In the genomic region with DNA sequence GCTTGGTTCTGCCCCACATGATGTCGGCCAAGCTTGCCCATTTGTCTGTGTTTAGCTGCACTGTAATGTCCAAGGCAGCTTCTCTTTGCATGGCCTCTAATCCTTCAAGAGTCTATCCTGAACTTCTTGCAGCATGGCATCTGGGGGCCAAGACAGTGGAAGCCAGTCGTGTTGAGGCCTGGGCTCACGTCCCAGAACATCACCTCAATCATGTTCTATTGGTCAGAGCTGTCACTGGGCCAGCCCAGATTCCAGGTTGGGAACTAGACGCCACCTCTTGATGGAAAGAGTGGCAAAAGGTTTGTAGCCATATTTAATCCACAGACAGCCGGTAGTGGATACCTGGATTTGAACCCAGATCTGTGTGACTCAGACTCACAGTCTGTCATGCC, we compare ENCODE assay signal across 21 cellular contexts. TPM values are rescaled to one million over a fixed set of nuclear protein-coding genes. Genes with fewer than 3 reads are reported as not detected.
A peak's percentile ranks its signal among the peaks of the same experiment; 100 is the strongest.
DNase-seq lines count a peak whose midpoint lies in the region; ATAC-seq and TF ChIP-seq lines count a peak whose summit lies in the region.
"Had no signal": no experiment of that assay in that cellular context is flagged by ENCODE, and none has a peak within 500 bp of the region (broad histone marks: within the 10 kb centered on the region; RNA-seq: fewer than 3 reads in every experiment).

No MANE protein-coding gene starts in this region.

- H4K91ac ChIP-seq in IMR-90 (ENCODE audit: insufficient read depth, low read depth, low read length), result no peak overlapping the region

- no peak for DNase-seq in activated CD4-positive, alpha-beta T cell treated with anti-CD3 and anti-CD28 coated beads for 36 hours
- no peak for DNase-seq in activated CD4-positive, alpha-beta T cell treated with anti-CD3 and anti-CD28 coated beads, Interleukin-2, amount 50 U/mL, for 1 hour
- DNase-seq in IMR-90, result no peak
- no peak for DNase-seq in chondrocyte (ENCODE audit: low spot score)
- peak; percentile 24 to 70 for DNase-seq in gastrocnemius medialis
- no peak for DNase-seq in colonic mucosa
- no peak for DNase-seq in MG63
- DNase-seq in NCI-H1105 treated with DMSO at 0.1 percent for 48 hours (lab: John Stamatoyannopoulos, UW), result no peak
- DNase-seq: activated effector memory CD4-positive, alpha-beta T cell treated with Interleukin-2 at 50 U/mL for 16 hours; anterior cingulate cortex; DMS153; effector memory CD8-positive, alpha-beta T cell; head of caudate nucleus; KBM-7; left ventricle myocardium inferior; mucosa of descending colon; NCI-H1930; right cardiac atrium; SJCRH30; stimulated activated naive CD4-positive, alpha-beta T cell treated with Interleukin-2 at 50 U/mL for 16 hours; transverse colon had no signal

- CTCF ChIA-PET in activated CD4-positive, alpha-beta T cell treated with anti-CD3 and anti-CD28 coated beads for 36 hours (lab: Charles Lee), result interaction anchor here (0.7 to 1.4 kb wide), 3 partner anchors 59 to 82 kb away, joined by 3 to 5 read pairs (median 4); no protein-coding TSS in a partner anchor
- CTCF ChIA-PET in IMR-90 (lab: Yijun Ruan, JAX), result no interaction called here

- H4K5ac ChIP-seq in IMR-90 (ENCODE audit: low read depth, low read length), result peak overlapping the region; percentile 28; the same call in 1 of the 2 replicates

- TF ChIP-seq CTCF in IMR-90 (conservative IDR thresholded peaks at IDR 0.05; ENCODE audit: low read depth, low read length), result no peak
- TF ChIP-seq CTCF in chondrocyte (IDR thresholded peaks at IDR 0.05), result no peak
- no peak for TF ChIP-seq CTCF in gastrocnemius medialis (IDR thresholded peaks at IDR 0.05 in 4 of 5, conservative IDR thresholded peaks at IDR 0.05 in 1 of 5)
- no peak for TF ChIP-seq CTCF in colonic mucosa (IDR thresholded peaks at IDR 0.05)

- ATAC-seq in activated CD4-positive, alpha-beta T cell treated with anti-CD3 and anti-CD28 coated beads for 36 hours, result no peak
- ATAC-seq in IMR-90 (ENCODE audit: low read depth) (no peak), gastrocnemius medialis (peak in 1 of 2 donors; percentile 13)
- ATAC-seq: effector memory CD8-positive, alpha-beta T cell; right cardiac atrium had no signal

- no peak overlapping the region for H3K4me3 ChIP-seq in IMR-90 (ENCODE audit: insufficient read depth, low read depth, low read length)
- no peak overlapping the region for H3K4me3 ChIP-seq in gastrocnemius medialis
- H3K4me3 ChIP-seq in colonic mucosa, result no peak overlapping the region
- H3K4me3 ChIP-seq in MG63, result no peak overlapping the region
- H3K4me3 ChIP-seq: left ventricle myocardium inferior, mucosa of descending colon, SJCRH30, transverse colon had no signal

- H3K36me3 ChIP-seq in IMR-90 (ENCODE audit: control insufficient read depth, insufficient read depth, low read length) (peaks cover 9% of the 10 kb centered on the region), gastrocnemius medialis (no peaks in the 10 kb centered on the region), colonic mucosa (no peaks in the 10 kb centered on the region), MG63 (peaks cover 41% of the 10 kb centered on the region)
- H3K36me3 ChIP-seq: left ventricle myocardium inferior, transverse colon had no signal

- peaks cover 22% of the 10 kb centered on the region for H4K20me1 ChIP-seq in IMR-90 (ENCODE audit: insufficient read depth, low read length)

- POLR2A ChIA-PET in activated CD4-positive, alpha-beta T cell treated with anti-CD3 and anti-CD28 coated beads for 36 hours (lab: Charles Lee), result interaction anchor here (1.1 kb wide), 2 partner anchors 8 to 19 kb away, joined by 3 to 5 read pairs; no protein-coding TSS in a partner anchor
- POLR2A ChIA-PET in IMR-90 (lab: Charles Lee; ENCODE audit: unreplicated experiment), result no interaction called here

- H3K36me3 Mint-ChIP-seq in activated CD4-positive, alpha-beta T cell treated with anti-CD3 and anti-CD28 coated beads for 36 hours (ENCODE audit: low read depth), result peaks cover 27% of the 10 kb centered on the region
- H3K36me3 Mint-ChIP-seq in chondrocyte (ENCODE audit: low read depth), result peaks cover 2% of the 10 kb centered on the region

- H3K79me1 ChIP-seq in IMR-90 (ENCODE audit: low read depth in 1 of 2, low read length in 2 of 2), result peaks cover 43 to 84% of the 10 kb centered on the region in 2 experiments

- H3K14ac ChIP-seq in IMR-90 (replicated peaks; ENCODE audit: low read depth, low read length), result peak overlapping the region; percentile 67

- H3K56ac ChIP-seq in IMR-90 (ENCODE audit: extremely low read depth, insufficient read depth, low read length), result no peak overlapping the region

- in situ Hi-C loops in IMR-90 (cut with MboI; ENCODE audit: low sequenced_read_pairs), result no loop called here
- in situ Hi-C loops in gastrocnemius medialis (cut with MboI; ENCODE audit: low sequenced_read_pairs in 4 of 4), result no loop called here

- H4K8ac ChIP-seq in IMR-90 (ENCODE audit: low read depth in 2 of 2, low read length in 2 of 2), result peak overlapping the region in 1 of 2 experiments; percentile 19; a peak in 1 of 4 replicates

- BruUV-seq in IMR-90 (replicated peaks; lab: Mats Ljungman, UMichigan), result no TSS peak

- no peak overlapping the region for H3K9ac ChIP-seq in IMR-90 (ENCODE audit: low read depth, low read length)
- no peak overlapping the region for H3K9ac ChIP-seq in colonic mucosa (ENCODE audit: low read depth in 2 of 2, low read length in 2 of 2)

- H3K4me1 ChIP-seq in IMR-90 (ENCODE audit: control insufficient read depth, insufficient read depth, low read length) (peaks cover 29% of the 10 kb centered on the region), gastrocnemius medialis (peaks cover 66 to 80% of the 10 kb centered on the region in 2 donors), colonic mucosa (no peaks in the 10 kb centered on the region)

- no peaks in the 10 kb centered on the region for H3K27me3 Mint-ChIP-seq in activated CD4-positive, alpha-beta T cell treated with anti-CD3 and anti-CD28 coated beads for 36 hours
- H3K27me3 Mint-ChIP-seq in chondrocyte (ENCODE audit: low read depth), result no peaks in the 10 kb centered on the region
- H3K27me3 Mint-ChIP-seq: effector memory CD8-positive, alpha-beta T cell had no signal

- 0 out of 2 replicates have a peak overlapping the region, but pooled peaks have one; percentile 40 for H2BK20ac ChIP-seq in IMR-90 (ENCODE audit: low read depth, low read length)

- dilution Hi-C loops in IMR-90 (cut with HindIII; ENCODE audit: low sequenced_read_pairs, unreplicated experiment), result no loop called here

- no peak for TF ChIP-seq POLR2A in IMR-90 (IDR thresholded peaks at IDR 0.05; ENCODE audit: low read depth, low read length)
- no peak for TF ChIP-seq POLR2A in gastrocnemius medialis (IDR thresholded peaks at IDR 0.05)

- H3K9me1 ChIP-seq in IMR-90 (ENCODE audit: insufficient read depth, low read length), result peaks cover 44% of the 10 kb centered on the region

- TF ChIP-seq RAD21 in IMR-90 (IDR thresholded peaks at IDR 0.05; ENCODE audit: low read length), result no peak

- H2AFZ ChIP-seq in IMR-90 (replicated peaks; ENCODE audit: low read length, poor library complexity), result no peak overlapping the region

- H3K4me2 ChIP-seq in IMR-90 (ENCODE audit: low read depth, low read length), result no peak overlapping the region

- WGBS in IMR-90 (ENCODE audit: extremely low coverage in 2 of 2, insufficient read length in 1 of 2), 2 experiments, result no CpG with 5 or more reads among the region's 5 CpGs

- intact Hi-C loops in activated CD4-positive, alpha-beta T cell treated with anti-CD3 and anti-CD28 coated beads for 36 hours (cut with DNase I, micrococcal nuclease), result loop anchor here in 1 of 2 experiments (1.0 kb wide), 2 partner anchors 65 to 85 kb away; partner anchors contain the start of gene FANCE
- intact Hi-C loops in IMR-90 (cut with micrococcal nuclease), result no loop called here
- intact Hi-C loops in gastrocnemius medialis (cut with DNase I; ENCODE audit: low total_unique reads), result loop anchor here (10.0 kb wide), 1 partner anchor 1623 kb away; the partner anchor contains the start of gene IP6K3
- intact Hi-C loops in colonic mucosa (cut with DNase I), result no loop called here

- H3K9me3 Mint-ChIP-seq in activated CD4-positive, alpha-beta T cell treated with anti-CD3 and anti-CD28 coated beads for 36 hours (ENCODE audit: low read depth), result no peaks in the 10 kb centered on the region
- no peaks in the 10 kb centered on the region for H3K9me3 Mint-ChIP-seq in chondrocyte (ENCODE audit: low read depth)
- H3K9me3 Mint-ChIP-seq: effector memory CD8-positive, alpha-beta T cell had no signal

- peak overlapping the region; percentile 11; the same call in 1 of the 2 replicates for H3K23ac ChIP-seq in IMR-90 (ENCODE audit: low read depth, low read length)

- peak overlapping the region; percentile 26 for H2AK9ac ChIP-seq in IMR-90 (replicated peaks; ENCODE audit: low read depth, low read length, poor library complexity)

- H2BK5ac ChIP-seq in IMR-90 (ENCODE audit: low read depth, low read length, poor library complexity, severe bottlenecking), result peak overlapping the region; percentile 97

- H3K27ac Mint-ChIP-seq in activated CD4-positive, alpha-beta T cell treated with anti-CD3 and anti-CD28 coated beads for 36 hours, result peak overlapping the region; percentile 25
- peak overlapping the region; percentile 29 for H3K27ac Mint-ChIP-seq in chondrocyte (ENCODE audit: unreplicated experiment)

- H2BK120ac ChIP-seq in IMR-90 (ENCODE audit: low read depth, low read length), result peak overlapping the region; percentile 42; the same call in 1 of the 2 replicates

- H3K18ac ChIP-seq in IMR-90 (ENCODE audit: low read depth, low read length), result peak overlapping the region; percentile 61; the same call in 1 of the 2 replicates

- peak overlapping the region; percentile 43; the same call in 1 of the 3 replicates for H2BK15ac ChIP-seq in IMR-90 (ENCODE audit: low read depth, low read length)

- no peak overlapping the region for H3K4me3 Mint-ChIP-seq in activated CD4-positive, alpha-beta T cell treated with anti-CD3 and anti-CD28 coated beads for 36 hours
- no peak overlapping the region for H3K4me3 Mint-ChIP-seq in chondrocyte (ENCODE audit: unreplicated experiment)
- H3K4me3 Mint-ChIP-seq: effector memory CD8-positive, alpha-beta T cell had no signal

- peak overlapping the region; percentile 58 for H3K4ac ChIP-seq in IMR-90 (ENCODE audit: low read depth, low read length)

- peak overlapping the region; percentile 37; the same call in 1 of the 2 replicates for H2AK5ac ChIP-seq in IMR-90 (ENCODE audit: low read depth, low read length)

- H3K27me3 ChIP-seq in IMR-90 (ENCODE audit: control insufficient read depth, insufficient read depth, low read length) (no peaks in the 10 kb centered on the region), gastrocnemius medialis (no peaks in the 10 kb centered on the region), colonic mucosa (no peaks in the 10 kb centered on the region), MG63 (no peaks in the 10 kb centered on the region)
- H3K27me3 ChIP-seq: SJCRH30, transverse colon had no signal

- peaks cover 64% of the 10 kb centered on the region for H3K4me1 Mint-ChIP-seq in activated CD4-positive, alpha-beta T cell treated with anti-CD3 and anti-CD28 coated beads for 36 hours
- H3K4me1 Mint-ChIP-seq in chondrocyte (ENCODE audit: low read depth), result peaks cover 72% of the 10 kb centered on the region

- H3K27ac ChIP-seq in IMR-90 (ENCODE audit: insufficient read depth, low read length), result no peak overlapping the region
- H3K27ac ChIP-seq in gastrocnemius medialis, result peak overlapping the region; percentile 40 to 94 (median 70)
- H3K27ac ChIP-seq in colonic mucosa, result no peak overlapping the region
- H3K27ac ChIP-seq: left ventricle myocardium inferior, SJCRH30 had no signal

- H3K9me3 ChIP-seq in IMR-90 (ENCODE audit: control insufficient read depth, insufficient read depth, low read length), result no peaks in the 10 kb centered on the region
- no peaks in the 10 kb centered on the region for H3K9me3 ChIP-seq in gastrocnemius medialis
- H3K9me3 ChIP-seq in colonic mucosa, result no peaks in the 10 kb centered on the region
- no peaks in the 10 kb centered on the region for H3K9me3 ChIP-seq in MG63
- H3K9me3 ChIP-seq: left ventricle myocardium inferior, mucosa of descending colon, SJCRH30, transverse colon had no signal

RNA-seq across cellular contexts. Expression of gene PPARD, which starts 25.3 kb away (rescaled TPM):
- total RNA-seq in activated CD4-positive, alpha-beta T cell treated with anti-CD3 and anti-CD28 coated beads for 36 hours, result 10 to 100 TPM; 16.5 to 19.2 TPM
- total RNA-seq in IMR-90 (2012; rRNA removed), result 10.0 and 10.4 TPM in 2 replicates
- 69.0 and 78.3 TPM in 2 replicates for polyA plus RNA-seq in IMR-90 (2012; rRNA removed)
- 29.4 and 63.1 TPM in 2 replicates for polyA plus RNA-seq in IMR-90 (2012; cell fraction: cytosol; rRNA removed)
- 86.7 and 158 TPM in 2 replicates for polyA plus RNA-seq in IMR-90 (2012; cell fraction: nucleus; rRNA removed; ENCODE audit: low replicate concordance)
- 25.9 to 28.3 TPM (median 27.0 TPM) in 3 replicates for total RNA-seq in chondrocyte
- total RNA-seq in gastrocnemius medialis, result 10 to 100 TPM in 3 of 4 donors, 1 to 10 TPM in 1; 6.3 to 16.7 (median 12.0) TPM
- 10 to 100 TPM; 38.1 to 41.8 TPM for total RNA-seq in colonic mucosa
- 5.9 and 15.7 TPM in 2 replicates for total RNA-seq in MG63 (2014; rRNA removed; shearing (Covaris generic); ENCODE audit: low replicate concordance)

Comparison
In these comparisons a context has a peak if more than half of its experiments do, and no peak if none do; other contexts are left out.
1. DNase-seq: peak in gastrocnemius medialis (2 of 2); none in activated CD4-positive, alpha-beta T cell treated with anti-CD3 and anti-CD28 coated beads for 36 hours (single experiment), activated CD4-positive, alpha-beta T cell treated with anti-CD3 and anti-CD28 coated beads, Interleukin-2, amount 50 U/mL, for 1 hour (single experiment), IMR-90 (single experiment), chondrocyte (single experiment), colonic mucosa (single experiment), MG63 (single experiment) and NCI-H1105 treated with DMSO at 0.1 percent for 48 hours (single experiment).
2. H3K27ac ChIP-seq: peak in gastrocnemius medialis (4 of 4); none in IMR-90 (single experiment) and colonic mucosa (single experiment).